Comparison of ENCODE assay signal across 31 cellular contexts in the genomic region with DNA sequence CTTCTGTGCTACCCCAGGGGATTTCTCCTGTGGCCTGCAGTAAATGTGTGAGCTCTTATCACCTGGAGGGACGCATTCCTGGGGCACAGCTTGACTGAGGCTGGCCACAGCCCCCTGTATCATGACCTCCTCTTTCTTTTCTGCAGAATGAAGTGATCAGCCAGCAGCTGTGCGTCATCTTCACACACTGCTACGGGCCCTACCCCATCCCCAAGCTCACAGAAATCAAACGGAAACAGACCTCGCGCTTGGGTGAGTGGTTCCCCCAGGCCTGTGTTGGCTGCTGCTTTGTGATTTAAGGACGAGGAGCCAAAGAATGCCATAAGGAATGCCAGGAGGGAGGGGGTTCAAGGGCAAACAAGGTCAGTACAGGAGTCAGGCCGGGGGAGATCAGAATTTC. TPM values are rescaled to one million over a fixed set of nuclear protein-coding genes. Genes with fewer than 3 reads are reported as not detected.
DNase-seq lines count a peak whose midpoint lies in the region; FAIRE-seq and TF ChIP-seq lines count a peak whose summit lies in the region.
"Had no signal": no experiment of that assay in that cellular context is flagged by ENCODE, and none has a peak within 500 bp of the region (broad histone marks: within the 10 kb centered on the region; RNA-seq: fewer than 3 reads in every experiment).

No MANE protein-coding gene starts in this region.

- no peak overlapping the region for H2AFZ ChIP-seq in H1 (ENCODE audit: low read length)

- H4K91ac ChIP-seq in H1 (replicated peaks; ENCODE audit: insufficient read length, low read length), result peak overlapping the region; percentile 51

- no peaks in the 10 kb centered on the region for H4K20me1 ChIP-seq in H1 (replicated peaks in 1 of 2; ENCODE audit: control insufficient read depth in 1 of 2, insufficient read depth in 2 of 2, low read length in 2 of 2)

- H3K4ac ChIP-seq in H1 (replicated peaks; ENCODE audit: insufficient read length, low read depth, low read length), result no peak overlapping the region

- H3K27ac ChIP-seq in H1 (ENCODE audit: low read depth, low read length) (peak overlapping the region; percentile 70), thyroid gland (peak overlapping the region in 1 of 3 donors; percentile 6)
- H3K27ac ChIP-seq: 22Rv1, body of pancreas, SJCRH30, skin epidermis, upper lobe of right lung, VCaP had no signal

- intact Hi-C loops in thyroid gland (cut with DNase I), result no loop called here

- H2BK120ac ChIP-seq in H1 (replicated peaks; ENCODE audit: low read depth, low read length), result peak overlapping the region; percentile 77

- no peaks in the 10 kb centered on the region for H3K79me1 ChIP-seq in H1 (ENCODE audit: low read depth, low read length)

- peak; percentile 8 for DNase-seq in activated effector memory CD4-positive, alpha-beta T cell treated with anti-CD3 and anti-CD28 coated beads, Interleukin-2, amount 50 U/mL, for 16 hours
- DNase-seq in activated effector memory CD4-positive, alpha-beta T cell treated with Interleukin-2 at 50 U/mL for 16 hours, result no peak
- DNase-seq in H1 (ENCODE audit: low read depth in 1 of 2, low spot score in 2 of 2), result peak; percentile 61 to 72
- DNase-seq in iris pigment epithelial cell (ENCODE audit: low read depth), result peak; percentile 27
- DNase-seq in thyroid gland, result peak; percentile 7 to 11
- DNase-seq in GM13976 (ENCODE audit: low spot score), result no peak
- no peak for DNase-seq in NCI-H82 treated with DMSO at 0.1 percent for 48 hours (lab: John Stamatoyannopoulos, UW; ENCODE audit: unreplicated experiment)
- DNase-seq in activated CD4-positive, alpha-beta T cell treated with anti-CD3 and anti-CD28 coated beads, Interleukin-2, amount 50 U/mL, for 1 hour, result no peak
- DNase-seq: activated CD4-positive, alpha-beta memory T cell treated with anti-CD3 and anti-CD28 coated beads for 36 hours; activated naive CD4-positive, alpha-beta T cell treated with anti-CD3 and anti-CD28 coated beads, Interleukin-2, amount 50 U/mL, for 16 hours; activated T-cell treated with anti-CD3 and anti-CD28 coated beads, Interleukin-2, amount 50 U/mL, for 4 hours; body of pancreas; Caco-2; cortex of kidney; EL; erythroblast; naive thymus-derived CD8-positive, alpha-beta T cell; NCI-H146; NCI-H2171 treated with DMSO at 0.1 percent for 48 hours; NCI-H82; SJCRH30; stimulated activated CD4-positive, alpha-beta T cell treated with anti-CD3 and anti-CD28 coated beads, Interleukin-2, amount 100 ng/mL, for 48 hours; stimulated activated naive CD8-positive, alpha-beta T cell treated with anti-CD3 and anti-CD28 coated beads, Interleukin-15, amount 100 ng/mL, for 72 hours; upper lobe of right lung had no signal

- no peak overlapping the region for H3K23ac ChIP-seq in H1 (ENCODE audit: insufficient read length)

- no peak overlapping the region for H2AK5ac ChIP-seq in H1 (ENCODE audit: low read depth, low read length)

- H4K8ac ChIP-seq in H1 (ENCODE audit: extremely low read depth, insufficient read depth, low read length), result peak overlapping the region; percentile 80; the same call in 1 of the 2 replicates

- peaks cover 6 to 20% (median 18%) of the 10 kb centered on the region in 4 experiments for H3K4me1 ChIP-seq in H1 (replicated peaks in 1 of 4; ENCODE audit: control insufficient read depth in 3 of 4, insufficient read depth in 4 of 4, low read length in 3 of 4)
- peaks cover 3 to 4% of the 10 kb centered on the region in 2 donors for H3K4me1 ChIP-seq in thyroid gland
- H3K4me1 ChIP-seq: body of pancreas, SJCRH30, upper lobe of right lung had no signal

- H3K9ac ChIP-seq in H1 (replicated peaks in 1 of 4; ENCODE audit: extremely low read depth in 1 of 4, low read depth in 3 of 4, low read length in 3 of 4), result peak overlapping the region in 2 of 4 experiments; percentile 36 to 50; a peak in 2 of 7 replicates

- TF ChIP-seq CTCF in H1 (IDR thresholded peaks at IDR 0.05; ENCODE audit: control extremely low read depth in 1 of 3, insufficient read depth in 1 of 3, low read depth in 1 of 3, low read length in 3 of 3), result no peak
- TF ChIP-seq CTCF in thyroid gland (IDR thresholded peaks at IDR 0.05), result no peak
- no peak for TF ChIP-seq CTCF in GM13976 (IDR thresholded peaks at IDR 0.05; ENCODE audit: borderline replicate concordance, control extremely low read depth, extremely low read depth, insufficient read depth, missing control alignments)

- H4K5ac ChIP-seq in H1 (ENCODE audit: insufficient read length, low read depth, low read length), result no peak overlapping the region

- no peak overlapping the region for H3K56ac ChIP-seq in H1 (replicated peaks; ENCODE audit: insufficient read length, low read depth, low read length)

- in situ Hi-C loops in GM13976 (cut with MboI; ENCODE audit: low sequenced_read_pairs, unreplicated experiment), result no loop called here

- H3K23me2 ChIP-seq in H1 (ENCODE audit: low read depth, low read length), result no peaks in the 10 kb centered on the region; the same call in 1 of the 2 replicates

- peak overlapping the region; percentile 91; the same call in 1 of the 2 replicates for H2BK20ac ChIP-seq in H1 (ENCODE audit: low read length)

- 21% methylated on average over 8 of the region's 8 CpGs; no CpG with 5 or more reads in 1 of the 2 experiments for WGBS in H1 (ENCODE audit: extremely low coverage in 1 of 2, insufficient coverage in 1 of 2, insufficient read length in 1 of 2, insufficient replicate concordance in 2 of 2, low coverage in 1 of 2, low lambda C conversion rate in 2 of 2, missing lambda C conversion rate in 1 of 2), 2 experiments
- 56 to 63% methylated on average over 8 of the region's 8 CpGs for WGBS in thyroid gland, 2 donors

- H3K27me3 ChIP-seq in H1 (replicated peaks in 1 of 4; ENCODE audit: control insufficient read depth in 3 of 4, extremely low read depth in 1 of 4, insufficient read depth in 3 of 4, low read length in 3 of 4) (no peaks in the 10 kb centered on the region), thyroid gland (no peaks in the 10 kb centered on the region)
- H3K27me3 ChIP-seq: body of pancreas, SJCRH30 had no signal

- no peak overlapping the region for H3K14ac ChIP-seq in H1 (ENCODE audit: insufficient read length)

- peak in 1 of 2 experiments; percentile 17; a peak in 1 of 3 replicates for TF ChIP-seq EP300 in H1 (IDR thresholded peaks at IDR 0.05; ENCODE audit: borderline replicate concordance in 1 of 2, low read depth in 2 of 2, low read length in 2 of 2)

- H3K36me3 ChIP-seq in H1 (ENCODE audit: control insufficient read depth in 2 of 4, insufficient read depth in 4 of 4, low read length in 3 of 4), result no peaks in the 10 kb centered on the region
- no peaks in the 10 kb centered on the region for H3K36me3 ChIP-seq in thyroid gland
- H3K36me3 ChIP-seq: SJCRH30, upper lobe of right lung had no signal

- peak overlapping the region; percentile 85 for H2BK5ac ChIP-seq in H1 (ENCODE audit: low read depth, low read length)

- CTCF ChIA-PET in H1 (lab: Charles Lee; ENCODE audit: partially characterized antibody), result interaction anchor here (0.8 to 1.8 kb wide), 6 partner anchors 11 to 545 kb away, joined by 3 to 10 read pairs (median 4); no protein-coding TSS in a partner anchor

- H3K4me3 ChIP-seq in H1 (ENCODE audit: extremely low read depth in 1 of 4, insufficient read depth in 2 of 4, low read depth in 3 of 4, low read length in 4 of 4), result peak overlapping the region in 1 of 4 experiments; percentile 36; a peak in 2 of 8 replicates
- H3K4me3 ChIP-seq in thyroid gland (replicated peaks in 1 of 3), result no peak overlapping the region
- H3K4me3 ChIP-seq: body of pancreas, SJCRH30, skin epidermis, upper lobe of right lung had no signal

- no peaks in the 10 kb centered on the region for H3K79me2 ChIP-seq in H1 (ENCODE audit: control insufficient read depth in 1 of 2, insufficient read depth in 2 of 2, low read length in 2 of 2)

- TF ChIP-seq POLR2A in H1 (IDR thresholded peaks at IDR 0.05; ENCODE audit: control extremely low read depth in 1 of 2, low read depth in 2 of 2, low read length in 2 of 2) (peak; percentile 56 to 83), thyroid gland (IDR thresholded peaks at IDR 0.05) (no peak)

- no peaks in the 10 kb centered on the region; a peak in 2 of 4 replicates for H3K9me3 ChIP-seq in H1 (ENCODE audit: insufficient read depth in 2 of 2, low read depth in 1 of 2, low read length in 1 of 2)
- H3K9me3 ChIP-seq in thyroid gland, result no peaks in the 10 kb centered on the region
- H3K9me3 ChIP-seq: SJCRH30, upper lobe of right lung had no signal

- no peak overlapping the region; the same call in 1 of the 2 replicates for H3K18ac ChIP-seq in H1 (ENCODE audit: extremely low read depth, low read length)

- H2BK15ac ChIP-seq in H1 (ENCODE audit: low read length), result no peak overlapping the region

- POLR2A ChIA-PET in H1 (lab: Charles Lee; ENCODE audit: partially characterized antibody), result interaction anchor here (0.9 to 4.3 kb wide), 14 partner anchors 9 to 112 kb away, joined by 3 to 46 read pairs (median 5); no protein-coding TSS in a partner anchor

- H2BK12ac ChIP-seq in H1 (ENCODE audit: low read depth, low read length), result peak overlapping the region; percentile 60; the same call in 1 of the 2 replicates

- TF ChIP-seq RAD21 in H1 (IDR thresholded peaks at IDR 0.05 in 1 of 2, conservative IDR thresholded peaks at IDR 0.05 in 1 of 2; ENCODE audit: low read depth in 2 of 2, low read length in 2 of 2), result no peak

- H3K4me2 ChIP-seq in H1 (ENCODE audit: insufficient read depth in 1 of 2, low read depth in 2 of 2, low read length in 2 of 2), result peak overlapping the region; percentile 12 to 44

- FAIRE-seq in H1 (lab: Jason Lieb, UNC), result peak; percentile 45
- FAIRE-seq: GM19239, H54, HTR-8/SVneo, islet of Langerhans had no signal

TF ChIP-seq in H1, 55 proteins besides CTCF, POLR2A, EP300 and RAD21 (continues in another document):
- TF ChIP-seq KDM1A (IDR thresholded peaks at IDR 0.05; ENCODE audit: borderline replicate concordance, low read length), result no peak
- TF ChIP-seq EZH2 (IDR thresholded peaks at IDR 0.05; ENCODE audit: low read depth, low read length, severe bottlenecking), result no peak
- peak; percentile 65 for TF ChIP-seq POLR2AphosphoS5 (IDR thresholded peaks at IDR 0.05; ENCODE audit: low read depth, low read length)
- TF ChIP-seq SP1 (IDR thresholded peaks at IDR 0.05; ENCODE audit: low read depth, low read length), result 0 out of 2 replicates have a peak, but pooled peaks have one; percentile 47
- TF ChIP-seq CHD2 (IDR thresholded peaks at IDR 0.05; ENCODE audit: low read length), result no peak
- TF ChIP-seq TAF7 (optimal IDR thresholded peaks at IDR 0.05; ENCODE audit: borderline replicate concordance, low read depth, low read length), result peak; percentile 31

RNA-seq across cellular contexts. Expression of gene PWP1, which starts 50.5 kb away (rescaled TPM):
- total RNA-seq in H1 (2021; fragmentation: NEBNext Ultra II Directional; extraction: Animal tissue kit (Norgen Biotek cat#: 25700)), result 57.8 and 60.2 TPM in 2 replicates
- 73.8 and 78.5 TPM in 2 replicates for polyA plus RNA-seq in H1 (2011; rRNA removed)
- 185 TPM for polyA plus RNA-seq in H1 (2011; cell fraction: cytosol; rRNA removed)
- polyA plus RNA-seq in H1 (2011; cell fraction: nucleus; rRNA removed), result 21.5 TPM
- polyA plus RNA-seq in H1 (2012, experiment 1 of 2), result 52.2 to 71.9 TPM (median 62.6 TPM) in 4 replicates
- 8.1 TPM for polyA plus RNA-seq in H1 (2012, experiment 2 of 2)
- polyA plus RNA-seq in H1 (2013, experiment 1 of 2), result 87.3 TPM
- 100 TPM for polyA plus RNA-seq in H1 (2013, experiment 2 of 2)
- 36.1 and 44.0 TPM in 2 replicates for polyA minus RNA-seq in H1 (2011; rRNA and poly(A)+ RNA removed)
- polyA minus RNA-seq in H1 (2011; cell fraction: cytosol; rRNA and poly(A)+ RNA removed), result 36.6 TPM
- polyA minus RNA-seq in H1 (2011; cell fraction: nucleus; rRNA and poly(A)+ RNA removed), result 22.9 TPM
- total RNA-seq in thyroid gland, result 10 to 100 TPM; 73.4 to 90.3 (median 89.3) TPM

Comparison
In these comparisons a context has a peak if more than half of its experiments do, and no peak if none do; other contexts are left out.
1. DNase-seq: peak in activated effector memory CD4-positive, alpha-beta T cell treated with anti-CD3 and anti-CD28 coated beads, Interleukin-2, amount 50 U/mL, for 16 hours (single experiment), H1 (2 of 2), iris pigment epithelial cell (single experiment) and thyroid gland (2 of 2); none in activated effector memory CD4-positive, alpha-beta T cell treated with Interleukin-2 at 50 U/mL for 16 hours (single experiment), GM13976 (single experiment), NCI-H82 treated with DMSO at 0.1 percent for 48 hours (single experiment) and activated CD4-positive, alpha-beta T cell treated with anti-CD3 and anti-CD28 coated beads, Interleukin-2, amount 50 U/mL, for 1 hour (single experiment).
2. POLR2A ChIP-seq: peak in H1 (2 of 2); none in thyroid gland (0 of 2).